ENCODE assay signal across 8 cellular contexts in the genomic region with DNA sequence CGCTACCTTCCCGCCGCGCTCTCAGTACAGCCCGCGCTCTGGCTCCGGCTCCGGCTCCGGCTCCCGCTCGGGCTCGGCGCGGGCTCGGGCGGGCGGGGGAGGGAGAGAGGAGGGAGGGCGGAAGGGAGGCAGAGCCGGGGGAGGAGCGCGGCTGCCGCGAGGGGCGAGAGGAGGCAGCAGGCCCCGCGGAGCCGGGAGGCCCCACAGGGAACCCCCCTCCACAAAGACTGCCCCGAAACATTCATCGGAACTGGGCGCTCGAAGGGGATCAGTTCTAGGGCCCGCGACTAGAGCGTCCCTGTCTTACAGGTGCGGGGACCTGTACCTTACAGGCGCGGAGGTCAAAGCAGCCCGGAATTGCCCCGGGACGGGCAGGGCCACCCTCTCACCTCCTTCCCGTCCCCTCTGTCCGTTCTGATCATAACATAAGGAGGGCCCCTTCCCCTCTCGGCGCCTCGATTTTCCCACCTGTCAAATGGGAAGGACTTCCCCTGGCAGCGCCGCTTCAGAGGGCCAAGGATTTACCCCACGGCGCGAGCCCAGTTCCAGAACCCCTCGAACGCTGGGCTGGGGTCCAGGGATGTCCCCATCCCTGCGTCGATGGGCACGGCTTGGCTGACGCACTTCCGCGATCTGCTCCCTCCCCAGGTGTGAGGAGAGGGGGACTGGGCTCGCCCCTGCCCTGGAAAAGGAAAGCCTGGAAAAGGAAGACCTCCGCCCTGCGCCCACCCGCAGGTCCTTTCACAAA. TPM values are rescaled to one million over a fixed set of nuclear protein-coding genes. Genes with fewer than 3 reads are reported as not detected.
A peak's percentile ranks its signal among the peaks of the same experiment; 100 is the strongest.
DNase-seq lines count a peak whose midpoint lies in the region; ATAC-seq and TF ChIP-seq lines count a peak whose summit lies in the region.

A gene (minus strand): TSS at position 40 of the 748 bp plus-strand sequence. CDS start 407 bp downstream, outside the sequence.

- no peak within 1 kb of the TSS for H3K27ac ChIP-seq in sigmoid colon

- no peak for TF ChIP-seq CTCF in Calu3 (IDR thresholded peaks at IDR 0.05; ENCODE audit: unreplicated experiment)
- no peak for TF ChIP-seq CTCF in glutamatergic neuron (IDR thresholded peaks at IDR 0.05; ENCODE audit: partially characterized antibody, unreplicated experiment)
- TF ChIP-seq CTCF in sigmoid colon (IDR thresholded peaks at IDR 0.05) = no peak

- H3K36me3 Mint-ChIP-seq in Calu3 (ENCODE audit: insufficient read depth, unreplicated experiment) = peaks cover 10% of the 10 kb centered on the region
- no peaks in the 10 kb centered on the region for H3K36me3 Mint-ChIP-seq in activated T-helper 1 cell treated with anti-CD3 and anti-CD28 coated beads, Interleukin-12 subunit alpha, Interleukin-12 subunit beta, Interleukin-2, Interleukin-4 antibody, amounts not matched to agents 30 ng/mL and 10 ng/mL and 1 ng/mL, durations not matched to agents 14 hours and 24 hours and 36 hours (ENCODE audit: low read depth)
- no peaks in the 10 kb centered on the region for H3K36me3 Mint-ChIP-seq in glutamatergic neuron (ENCODE audit: unreplicated experiment)

- H3K27me3 Mint-ChIP-seq in Calu3 (ENCODE audit: unreplicated experiment) (peaks cover 61% of the 10 kb centered on the region), glutamatergic neuron (ENCODE audit: unreplicated experiment) (peaks cover 36% of the 10 kb centered on the region)
- H3K27me3 Mint-ChIP-seq in activated T-helper 1 cell treated with anti-CD3 and anti-CD28 coated beads, Interleukin-12 subunit alpha, Interleukin-12 subunit beta, Interleukin-2, Interleukin-4 antibody, amounts not matched to agents 30 ng/mL and 10 ng/mL and 1 ng/mL, durations not matched to agents 14 hours and 24 hours and 36 hours (ENCODE audit: insufficient read depth) = peaks cover 49% of the 10 kb centered on the region

- H3K4me1 Mint-ChIP-seq in Calu3 (ENCODE audit: low read depth, unreplicated experiment) (peaks cover 7% of the 10 kb centered on the region), glutamatergic neuron (ENCODE audit: low read depth, unreplicated experiment) (peaks cover 2% of the 10 kb centered on the region)
- peaks cover 17% of the 10 kb centered on the region for H3K4me1 Mint-ChIP-seq in activated T-helper 1 cell treated with anti-CD3 and anti-CD28 coated beads, Interleukin-12 subunit alpha, Interleukin-12 subunit beta, Interleukin-2, Interleukin-4 antibody, amounts not matched to agents 30 ng/mL and 10 ng/mL and 1 ng/mL, durations not matched to agents 14 hours and 24 hours and 36 hours (ENCODE audit: low read depth)

- peak; percentile 56 for DNase-seq in Calu3
- peak; percentile 39 for DNase-seq in MG63
- peak; percentile 57 for DNase-seq in activated T-helper 1 cell treated with anti-CD3 and anti-CD28 coated beads, Interleukin-12 subunit alpha, Interleukin-12 subunit beta, Interleukin-2, Interleukin-4 antibody, amounts not matched to agents 30 ng/mL and 10 ng/mL and 1 ng/mL, durations not matched to agents 14 hours and 24 hours and 36 hours (ENCODE audit: low spot score)
- DNase-seq in glutamatergic neuron = peak; percentile 68
- DNase-seq in sigmoid colon = no peak
- DNase-seq in NCI-H128 (lab: John Stamatoyannopoulos, UW; ENCODE audit: unreplicated experiment) = no peak
- no peak for DNase-seq in NCI-H226

- H3K27me3 ChIP-seq in MG63 (peaks cover 19% of the 10 kb centered on the region), sigmoid colon (peaks cover 58 to 100% (median 99%) of the 10 kb centered on the region in 3 donors)

- H3K36me3 ChIP-seq in MG63 (no peaks in the 10 kb centered on the region), sigmoid colon (no peaks in the 10 kb centered on the region)

- no peak for TF ChIP-seq EP300 in sigmoid colon (IDR thresholded peaks at IDR 0.05)

- no peak for TF ChIP-seq POLR2A in sigmoid colon (IDR thresholded peaks at IDR 0.05)

- WGBS in sigmoid colon, 2 donors = 6 to 8% methylated on average over 62 of the region's 62 CpGs

- ATAC-seq in GM18498 (IDR thresholded peaks at IDR 0.05; ENCODE audit: unreplicated experiment) = no peak

- H3K9me3 ChIP-seq in MG63 = no peaks in the 10 kb centered on the region
- H3K9me3 ChIP-seq in sigmoid colon = no peaks in the 10 kb centered on the region

- H3K27ac Mint-ChIP-seq in Calu3 (ENCODE audit: unreplicated experiment) (no peak within 1 kb of the TSS), glutamatergic neuron (ENCODE audit: unreplicated experiment) (no peak within 1 kb of the TSS)
- peak within 1 kb of the TSS; percentile 29 for H3K27ac Mint-ChIP-seq in activated T-helper 1 cell treated with anti-CD3 and anti-CD28 coated beads, Interleukin-12 subunit alpha, Interleukin-12 subunit beta, Interleukin-2, Interleukin-4 antibody, amounts not matched to agents 30 ng/mL and 10 ng/mL and 1 ng/mL, durations not matched to agents 14 hours and 24 hours and 36 hours

- CTCF ChIA-PET in Calu3 (lab: Charles Lee) = interaction anchor here (0.6 kb wide), 1 partner anchor 1582 kb away, joined by 3 read pairs; no protein-coding TSS in a partner anchor

- peaks cover 0 to 43% (median 38%) of the 10 kb centered on the region in 4 donors for H3K4me1 ChIP-seq in sigmoid colon

- H3K9me3 Mint-ChIP-seq in Calu3 (ENCODE audit: low read depth, unreplicated experiment) (no peaks in the 10 kb centered on the region), glutamatergic neuron (ENCODE audit: unreplicated experiment) (peaks cover 5% of the 10 kb centered on the region)
- H3K9me3 Mint-ChIP-seq in activated T-helper 1 cell treated with anti-CD3 and anti-CD28 coated beads, Interleukin-12 subunit alpha, Interleukin-12 subunit beta, Interleukin-2, Interleukin-4 antibody, amounts not matched to agents 30 ng/mL and 10 ng/mL and 1 ng/mL, durations not matched to agents 14 hours and 24 hours and 36 hours = no peaks in the 10 kb centered on the region

- H3K4me3 ChIP-seq in MG63 = no peak within 1 kb of the TSS
- H3K4me3 ChIP-seq in sigmoid colon = peak within 1 kb of the TSS in 3 of 4 donors; percentile 28 to 45 (median 44)

- H3K4me3 Mint-ChIP-seq in Calu3 (ENCODE audit: low read depth, unreplicated experiment) (no peak within 1 kb of the TSS), glutamatergic neuron (ENCODE audit: unreplicated experiment) (peak within 1 kb of the TSS; percentile 59)
- H3K4me3 Mint-ChIP-seq in activated T-helper 1 cell treated with anti-CD3 and anti-CD28 coated beads, Interleukin-12 subunit alpha, Interleukin-12 subunit beta, Interleukin-2, Interleukin-4 antibody, amounts not matched to agents 30 ng/mL and 10 ng/mL and 1 ng/mL, durations not matched to agents 14 hours and 24 hours and 36 hours = peak within 1 kb of the TSS; percentile 42

- BruUV-seq in Calu3 (replicated peaks; lab: Mats Ljungman, UMichigan) = no TSS peak

- intact Hi-C loops in Calu3 (cut with micrococcal nuclease; ENCODE audit: unreplicated experiment) (no loop called here), sigmoid colon (cut with DNase I) (no loop called here)
- intact Hi-C loops in activated T-helper 1 cell treated with anti-CD3 and anti-CD28 coated beads, Interleukin-12 subunit alpha, Interleukin-12 subunit beta, Interleukin-2, Interleukin-4 antibody, amounts not matched to agents 30 ng/mL and 10 ng/mL and 1 ng/mL, durations not matched to agents 14 hours and 24 hours and 36 hours (cut with micrococcal nuclease) = no loop called here

RNA-seq across cellular contexts. Expression of the gene that starts here (rescaled TPM):
- not detected in 2 replicates for total RNA-seq in Calu3 (2022)
- not detected in 2 replicates for total RNA-seq in MG63 (2014; rRNA removed; shearing (Covaris generic); ENCODE audit: low replicate concordance)
- 5.8 and 6.1 TPM in 2 replicates for total RNA-seq in activated T-helper 1 cell treated with anti-CD3 and anti-CD28 coated beads, Interleukin-12 subunit alpha, Interleukin-12 subunit beta, Interleukin-2, Interleukin-4 antibody, amounts not matched to agents 30 ng/mL and 10 ng/mL and 1 ng/mL, durations not matched to agents 14 hours and 24 hours and 36 hours
- total RNA-seq in glutamatergic neuron (ENCODE audit: unreplicated experiment) = not detected
- not detected for total RNA-seq in sigmoid colon
- polyA plus RNA-seq in sigmoid colon = under 1 TPM in 1 of 3 donors, not detected in 2; 0.12 TPM

Comparison
In these comparisons a context has a peak if more than half of its experiments do, and no peak if none do; other contexts are left out.
1. Peak in DNase-seq in Calu3; RNA of the gene not detected or under 1 TPM.
2. Peak in DNase-seq in MG63; RNA of the gene not detected or under 1 TPM.
3. Peak in DNase-seq in glutamatergic neuron; RNA of the gene not detected or under 1 TPM.